1 cellular context compared by ENCODE assay signal in the genomic region with DNA sequence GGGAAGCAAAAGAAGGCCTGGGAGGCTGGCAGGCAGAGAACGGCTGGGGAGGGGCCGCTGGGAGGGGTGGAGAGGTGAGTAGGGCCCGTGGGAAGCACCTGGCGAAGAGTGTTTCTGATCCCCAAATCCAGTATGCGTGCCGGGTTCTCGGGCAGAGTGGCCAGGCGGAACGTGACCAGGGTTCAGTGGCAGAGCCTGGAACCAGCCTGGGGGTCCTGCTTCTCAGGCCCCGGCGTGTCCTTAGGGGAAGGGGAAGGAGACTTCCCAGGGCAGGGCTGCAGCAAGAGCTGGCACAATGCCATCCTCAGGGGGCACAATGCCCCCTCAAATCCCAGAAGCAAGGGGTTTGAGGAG.
A peak's percentile ranks its signal among the peaks of the same experiment; 100 is the strongest.
TF ChIP-seq lines count a peak whose summit lies in the region.

No MANE protein-coding gene starts in this region.

TF ChIP-seq in K562, 482 proteins besides CTCF, POLR2A, EP300 and RAD21:
- peak; percentile 27; the same call in 1 of the 2 replicates for TF ChIP-seq NFIC (IDR thresholded peaks at IDR 0.05)
- peak; percentile 16; the same call in 1 of the 2 replicates for TF ChIP-seq STAG1 (CRISPR knock-in tag; IDR thresholded peaks at IDR 0.05; ENCODE audit: borderline replicate concordance)
- no peak for TF ChIP-seq NFE2 (IDR thresholded peaks at IDR 0.05; ENCODE audit: low read depth)
- no peak for TF ChIP-seq KDM4B (IDR thresholded peaks at IDR 0.05; ENCODE audit: borderline replicate concordance in 2 of 2, low read depth in 1 of 2)
- TF ChIP-seq PTTG1 (tag; IDR thresholded peaks at IDR 0.05; ENCODE audit: low read depth), result no peak
- TF ChIP-seq, protein P1, sequence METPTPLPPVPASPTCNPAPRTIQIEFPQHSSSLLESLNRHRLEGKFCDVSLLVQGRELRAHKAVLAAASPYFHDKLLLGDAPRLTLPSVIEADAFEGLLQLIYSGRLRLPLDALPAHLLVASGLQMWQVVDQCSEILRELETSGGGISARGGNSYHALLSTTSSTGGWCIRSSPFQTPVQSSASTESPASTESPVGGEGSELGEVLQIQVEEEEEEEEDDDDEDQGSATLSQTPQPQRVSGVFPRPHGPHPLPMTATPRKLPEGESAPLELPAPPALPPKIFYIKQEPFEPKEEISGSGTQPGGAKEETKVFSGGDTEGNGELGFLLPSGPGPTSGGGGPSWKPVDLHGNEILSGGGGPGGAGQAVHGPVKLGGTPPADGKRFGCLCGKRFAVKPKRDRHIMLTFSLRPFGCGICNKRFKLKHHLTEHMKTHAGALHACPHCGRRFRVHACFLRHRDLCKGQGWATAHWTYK (CRISPR knock-in tag; IDR thresholded peaks at IDR 0.05), result no peak
- TF ChIP-seq ZBTB7A (IDR thresholded peaks at IDR 0.05; ENCODE audit: borderline replicate concordance, control insufficient read depth, low read depth, low read length), result 0 out of 2 replicates have a peak, but pooled peaks have one; percentile 11
- TF ChIP-seq, protein P2, sequence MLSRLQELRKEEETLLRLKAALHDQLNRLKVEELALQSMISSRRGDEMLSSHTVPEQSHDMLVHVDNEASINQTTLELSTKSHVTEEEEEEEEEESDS (CRISPR knock-in tag; IDR thresholded peaks at IDR 0.05), result no peak
